ENCODE assay signal across 11 cellular contexts in genomic region chr3:78978037-78978436, GRCh38.
DNase-seq lines count a peak whose midpoint lies in the region; ATAC-seq, FAIRE-seq and TF ChIP-seq lines count a peak whose summit lies in the region.
"Had no signal": no experiment of that assay in that cellular context is flagged by ENCODE, and none has a peak within 500 bp of the region (broad histone marks: within the 10 kb centered on the region; RNA-seq: fewer than 3 reads in every experiment).

No MANE protein-coding gene starts in this region.

- H3K9me1 ChIP-seq in keratinocyte (ENCODE audit: control insufficient read depth, extremely low read depth, insufficient read depth, low read length): no peaks in the 10 kb centered on the region

- peaks cover 18% of the 10 kb centered on the region for H3K79me2 ChIP-seq in keratinocyte (ENCODE audit: control insufficient read depth, insufficient read depth, low read length)
- H3K79me2 ChIP-seq in hepatocyte: peaks cover 51% of the 10 kb centered on the region

- ATAC-seq in HG02588 (IDR thresholded peaks at IDR 0.05; ENCODE audit: unreplicated experiment): no peak
- ATAC-seq in HG02840 (IDR thresholded peaks at IDR 0.05; ENCODE audit: low FRiP score, unreplicated experiment): no peak
- ATAC-seq: left ventricle myocardium superior had no signal

- H3K27ac ChIP-seq in keratinocyte (ENCODE audit: control insufficient read depth, insufficient read depth, low read length): no peak overlapping the region
- H3K27ac ChIP-seq in hepatocyte: no peak overlapping the region

- H4K20me1 ChIP-seq in keratinocyte (ENCODE audit: control insufficient read depth, extremely low read depth, insufficient read depth, low read length) (no peaks in the 10 kb centered on the region), hepatocyte (ENCODE audit: insufficient read depth, poor library complexity, severe bottlenecking) (no peaks in the 10 kb centered on the region)

- no peaks in the 10 kb centered on the region for H3K36me3 ChIP-seq in keratinocyte (ENCODE audit: control insufficient read depth in 2 of 2, extremely low read depth in 1 of 2, insufficient read depth in 2 of 2, low read length in 2 of 2)
- no peaks in the 10 kb centered on the region for H3K36me3 ChIP-seq in hepatocyte (replicated peaks; ENCODE audit: insufficient read depth, low read depth)

- no peak overlapping the region for H3K9ac ChIP-seq in keratinocyte (ENCODE audit: control insufficient read depth, extremely low read depth, insufficient read depth, low read length)

- H3K4me2 ChIP-seq in keratinocyte (ENCODE audit: control insufficient read depth, extremely low read depth, insufficient read depth, low read depth, low read length) (no peak overlapping the region), hepatocyte (no peak overlapping the region)

- TF ChIP-seq CTCF in keratinocyte (optimal IDR thresholded peaks at IDR 0.05 in 1 of 3, IDR thresholded peaks at IDR 0.05 in 1 of 3, conservative IDR thresholded peaks at IDR 0.05 in 1 of 3; ENCODE audit: extremely low read depth in 1 of 3, insufficient read depth in 2 of 3, low read length in 3 of 3): peak in 2 of 3 experiments; percentile 38 to 50
- TF ChIP-seq CTCF in hepatocyte (IDR thresholded peaks at IDR 0.05; ENCODE audit: poor library complexity): no peak

- H3K27me3 ChIP-seq in keratinocyte (ENCODE audit: control insufficient read depth, extremely low read depth, insufficient read depth, low read length): no peaks in the 10 kb centered on the region
- no peaks in the 10 kb centered on the region for H3K27me3 ChIP-seq in hepatocyte

- H3K4me1 ChIP-seq in keratinocyte (ENCODE audit: control insufficient read depth, extremely low read depth, insufficient read depth, low read length) (peaks cover 29% of the 10 kb centered on the region), hepatocyte (ENCODE audit: insufficient read depth) (no peaks in the 10 kb centered on the region)

- peak; percentile 43 for FAIRE-seq in keratinocyte (lab: Jason Lieb, UNC)

- DNase-seq in AML-193 (lab: John Stamatoyannopoulos, UW): peak; percentile 5 to 6
- DNase-seq in HT-29 (ENCODE audit: low spot score): peak; percentile 13
- DNase-seq in SW480 (ENCODE audit: low spot score): peak; percentile 25
- DNase-seq in keratinocyte (ENCODE audit: low read depth, low spot score): no peak
- DNase-seq in NCI-H1930 (lab: John Stamatoyannopoulos, UW): no peak
- DNase-seq in hepatocyte (ENCODE audit: low spot score): no peak
- DNase-seq: dermis blood vessel endothelial cell; left ventricle myocardium superior; stimulated activated CD4-positive, alpha-beta T cell treated with anti-CD3 and anti-CD28 coated beads, Interleukin-12 subunit alpha, Interleukin-12 subunit beta, amount 100 ng/mL, for 4 hours had no signal

- no peaks in the 10 kb centered on the region for H3K9me2 ChIP-seq in hepatocyte (replicated peaks; ENCODE audit: insufficient read depth)

- H2AFZ ChIP-seq in keratinocyte (ENCODE audit: control insufficient read depth, low read length) (no peak overlapping the region), hepatocyte (no peak overlapping the region)

- H3K9me3 ChIP-seq in keratinocyte (ENCODE audit: control insufficient read depth, low read depth, low read length) (no peaks in the 10 kb centered on the region), hepatocyte (ENCODE audit: low read depth) (no peaks in the 10 kb centered on the region)

- dilution Hi-C loops in keratinocyte (cut with MboI; ENCODE audit: extremely low pct_ligation_motif_present, low sequenced_read_pairs): no loop called here

- H3K4me3 ChIP-seq in keratinocyte (ENCODE audit: control insufficient read depth in 2 of 3, extremely low read depth in 1 of 3, insufficient read depth in 2 of 3, low read depth in 1 of 3, low read length in 3 of 3) (no peak overlapping the region), hepatocyte (no peak overlapping the region)

Comparison
In these comparisons a context has a peak if more than half of its experiments do, and no peak if none do; other contexts are left out.
1. DNase-seq: peak in AML-193 (2 of 2), HT-29 (single experiment) and SW480 (single experiment); none in keratinocyte (single experiment), NCI-H1930 (0 of 2) and hepatocyte (single experiment).